Comparison of ENCODE assay signal across 1 cellular context in the genomic region with DNA sequence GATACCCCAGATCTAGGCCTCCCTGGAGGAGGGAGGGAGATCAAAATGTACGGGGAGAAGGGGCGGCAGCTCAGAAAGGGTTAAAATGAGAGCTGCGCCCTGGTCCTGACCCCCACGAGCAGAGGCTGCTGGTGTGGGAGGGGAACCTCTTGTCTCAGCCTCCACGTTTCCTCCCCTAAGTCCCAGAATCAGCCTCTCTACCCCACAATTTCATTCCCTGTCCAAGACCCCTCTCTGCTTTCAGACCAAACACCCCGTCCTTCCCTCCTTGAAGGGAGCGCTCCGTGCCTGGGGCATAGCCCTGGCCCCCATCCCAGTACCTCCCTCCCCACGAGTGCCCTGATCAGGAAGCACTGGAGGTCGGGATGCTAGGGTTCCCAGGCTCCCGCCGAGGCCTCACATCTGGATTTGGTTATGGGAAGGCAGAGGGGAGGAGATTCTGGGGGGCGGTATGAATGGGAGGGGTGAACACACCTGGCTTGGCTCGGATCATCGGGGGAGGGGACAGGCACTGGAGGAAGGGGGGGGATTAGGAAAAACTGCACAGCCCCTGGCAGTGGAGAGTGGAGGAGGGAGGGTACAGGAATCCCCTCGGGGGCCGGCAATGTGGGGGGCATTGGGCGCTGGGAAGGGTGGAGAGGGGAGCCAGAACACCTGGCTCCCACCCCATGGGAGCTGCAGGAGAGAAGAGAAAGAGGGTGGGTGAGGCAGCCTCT.
TF ChIP-seq lines count a peak whose summit lies in the region.

No MANE protein-coding gene starts in this region.

TF ChIP-seq in endothelial cell of umbilical vein, 7 proteins besides CTCF, POLR2A, EP300 and RAD21:
- TF ChIP-seq GATA2 (IDR thresholded peaks at IDR 0.05; ENCODE audit: insufficient read depth, insufficient read length, low read depth, low read length) (no peak), POLR2AphosphoS5 (IDR thresholded peaks at IDR 0.05; ENCODE audit: insufficient read depth, low read depth, low read length) (no peak), MYC (IDR thresholded peaks at IDR 0.05; ENCODE audit: low read depth, low read length) (no peak), EZH2 (IDR thresholded peaks at IDR 0.05; ENCODE audit: borderline replicate concordance, low read depth, low read length, severe bottlenecking) (no peak), JUN (IDR thresholded peaks at IDR 0.05; ENCODE audit: borderline replicate concordance, insufficient read depth, insufficient read length, low read depth) (no peak), FOS (IDR thresholded peaks at IDR 0.05; ENCODE audit: borderline replicate concordance, insufficient read depth, low read length) (no peak)
- TF ChIP-seq, protein P1, sequence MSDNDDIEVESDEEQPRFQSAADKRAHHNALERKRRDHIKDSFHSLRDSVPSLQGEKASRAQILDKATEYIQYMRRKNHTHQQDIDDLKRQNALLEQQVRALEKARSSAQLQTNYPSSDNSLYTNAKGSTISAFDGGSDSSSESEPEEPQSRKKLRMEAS (IDR thresholded peaks at IDR 0.05; ENCODE audit: insufficient read depth, insufficient read length): no peak
